19 cellular contexts compared by ENCODE assay signal in the genomic region with DNA sequence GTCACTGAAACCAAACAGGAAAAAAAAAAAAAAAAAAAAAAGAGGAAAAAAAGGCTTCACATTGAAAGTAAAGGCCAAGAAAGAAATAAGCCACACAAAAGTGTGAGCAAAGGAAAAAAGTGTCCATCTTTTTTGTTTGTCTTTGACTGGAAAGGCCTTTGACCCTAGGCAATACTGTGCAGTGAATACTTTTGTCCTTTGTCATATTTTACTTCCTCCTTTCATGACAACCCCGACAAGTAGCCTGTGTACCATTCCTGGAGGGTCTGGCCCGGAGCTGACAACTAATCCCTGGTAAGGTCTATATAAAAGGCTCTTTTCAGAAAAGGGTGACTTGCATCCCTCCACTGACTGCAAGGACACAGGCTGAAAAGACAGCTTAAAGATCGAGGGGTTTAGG. TPM values are rescaled to one million over a fixed set of nuclear protein-coding genes. Genes with fewer than 3 reads are reported as not detected.
A peak's percentile ranks its signal among the peaks of the same experiment; 100 is the strongest.
DNase-seq lines count a peak whose midpoint lies in the region; ATAC-seq, FAIRE-seq and TF ChIP-seq lines count a peak whose summit lies in the region.
"Had no signal": no experiment of that assay in that cellular context is flagged by ENCODE, and none has a peak within 500 bp of the region (broad histone marks: within the 10 kb centered on the region; RNA-seq: fewer than 3 reads in every experiment).

No MANE protein-coding gene starts in this region.

- H3K4me1 ChIP-seq in OCI-LY3 (ENCODE audit: low read length) (no peaks in the 10 kb centered on the region), endothelial cell of umbilical vein (ENCODE audit: control insufficient read depth, extremely low read depth, insufficient read depth, low read length) (no peaks in the 10 kb centered on the region)
- H3K4me1 ChIP-seq: ascending aorta had no signal

- H3K4me3 ChIP-seq in OCI-LY3 (ENCODE audit: low read length) (no peak overlapping the region), endothelial cell of umbilical vein (replicated peaks in 1 of 3; ENCODE audit: insufficient read depth in 1 of 3, low read depth in 1 of 3, low read length in 3 of 3) (no peak overlapping the region)
- H3K4me3 ChIP-seq: ascending aorta had no signal

- peaks cover 30% of the 10 kb centered on the region for H3K4me1 Mint-ChIP-seq in neural crest cell
- H3K4me1 Mint-ChIP-seq: stimulated activated effector memory CD8-positive, alpha-beta T cell treated with anti-CD3 and anti-CD28 coated beads, Interleukin-12 subunit alpha, Interleukin-12 subunit beta, amount 100 ng/mL, for 72 hours had no signal

- DNase-seq in EH (ENCODE audit: low read depth) = peak; percentile 7
- no peak for DNase-seq in endothelial cell of umbilical vein (ENCODE audit: low read depth, low spot score)
- DNase-seq in neural crest cell (ENCODE audit: low read depth, low spot score) = peak; percentile 27
- no peak for DNase-seq in retina
- DNase-seq in NCI-H2227 (lab: John Stamatoyannopoulos, UW; ENCODE audit: unreplicated experiment) = no peak
- no peak for DNase-seq in RKO (ENCODE audit: low spot score)
- DNase-seq: activated CD8-positive, alpha-beta T cell treated with anti-CD3 and anti-CD28 coated beads, Interleukin-2, amount 10 ng/mL, durations not matched to agents 7 days and 5 days; activated effector memory CD4-positive, alpha-beta T cell treated with Interleukin-2 at 50 U/mL for 16 hours; DMS79 treated with DMSO at 0.1 percent for 48 hours; effector CD4-positive, alpha-beta T cell; foreskin fibroblast; NCI-H1417; NCI-H446; stimulated activated CD4-positive, alpha-beta T cell treated with anti-CD3 and anti-CD28 coated beads, Interleukin-4, amount 100 ng/mL, for 24 hours had no signal

- no peak for ATAC-seq in GM21723 (IDR thresholded peaks at IDR 0.05; ENCODE audit: unreplicated experiment)
- ATAC-seq: activated CD8-positive, alpha-beta T cell treated with anti-CD3 and anti-CD28 coated beads, Interleukin-2, amount 10 ng/mL, durations not matched to agents 7 days and 5 days; stimulated activated effector memory CD8-positive, alpha-beta T cell treated with anti-CD3 and anti-CD28 coated beads, Interleukin-12 subunit alpha, Interleukin-12 subunit beta, amount 100 ng/mL, for 72 hours had no signal

- no peaks in the 10 kb centered on the region for H3K36me3 ChIP-seq in OCI-LY3 (replicated peaks; ENCODE audit: low read depth, low read length)
- H3K36me3 ChIP-seq in endothelial cell of umbilical vein (ENCODE audit: control insufficient read depth in 2 of 2, extremely low read depth in 1 of 2, insufficient read depth in 2 of 2, low read length in 2 of 2) = no peaks in the 10 kb centered on the region
- H3K36me3 ChIP-seq: ascending aorta had no signal

- H3K36me3 Mint-ChIP-seq in neural crest cell (ENCODE audit: low read depth) = no peaks in the 10 kb centered on the region
- H3K36me3 Mint-ChIP-seq: stimulated activated effector memory CD8-positive, alpha-beta T cell treated with anti-CD3 and anti-CD28 coated beads, Interleukin-12 subunit alpha, Interleukin-12 subunit beta, amount 100 ng/mL, for 72 hours had no signal

- H3K9me3 ChIP-seq in OCI-LY3 (ENCODE audit: insufficient read depth, low read length) = no peaks in the 10 kb centered on the region
- H3K9me3 ChIP-seq in endothelial cell of umbilical vein (replicated peaks; ENCODE audit: control insufficient read depth, insufficient read depth, low read length) = no peaks in the 10 kb centered on the region
- H3K9me3 ChIP-seq: ascending aorta had no signal

- H3K4me2 ChIP-seq in OCI-LY3 (ENCODE audit: low read length) (no peak overlapping the region), endothelial cell of umbilical vein (ENCODE audit: insufficient read depth, low read length) (no peak overlapping the region)

- intact Hi-C loops in endothelial cell of umbilical vein (cut with micrococcal nuclease) = no loop called here

- peak overlapping the region; percentile 76 for H3K27ac Mint-ChIP-seq in neural crest cell (ENCODE audit: unreplicated experiment)
- H3K27ac Mint-ChIP-seq: activated CD8-positive, alpha-beta T cell treated with anti-CD3 and anti-CD28 coated beads, Interleukin-2, amount 10 ng/mL, durations not matched to agents 7 days and 5 days; stimulated activated effector memory CD8-positive, alpha-beta T cell treated with anti-CD3 and anti-CD28 coated beads, Interleukin-12 subunit alpha, Interleukin-12 subunit beta, amount 100 ng/mL, for 72 hours had no signal

- TF ChIP-seq POLR2A in endothelial cell of umbilical vein (IDR thresholded peaks at IDR 0.05; ENCODE audit: low read depth, low read length) = no peak

- peak overlapping the region; percentile 24 for H3K4me3 Mint-ChIP-seq in neural crest cell
- H3K4me3 Mint-ChIP-seq: activated CD8-positive, alpha-beta T cell treated with anti-CD3 and anti-CD28 coated beads, Interleukin-2, amount 10 ng/mL, durations not matched to agents 7 days and 5 days; stimulated activated effector memory CD8-positive, alpha-beta T cell treated with anti-CD3 and anti-CD28 coated beads, Interleukin-12 subunit alpha, Interleukin-12 subunit beta, amount 100 ng/mL, for 72 hours had no signal

- FAIRE-seq in endothelial cell of umbilical vein (lab: Jason Lieb, UNC) = peak; percentile 35

- dilution Hi-C loops in endothelial cell of umbilical vein (cut with MboI; ENCODE audit: extremely low pct_ligation_motif_present, low sequenced_read_pairs) = no loop called here

- BruUV-seq in endothelial cell of umbilical vein (replicated peaks; lab: Mats Ljungman, UMichigan) = no TSS peak

- no peaks in the 10 kb centered on the region for H3K9me1 ChIP-seq in endothelial cell of umbilical vein (replicated peaks; ENCODE audit: control insufficient read depth, extremely low read depth, insufficient read depth, low read length)

- H2AFZ ChIP-seq in OCI-LY3 (ENCODE audit: low read depth, low read length) (peak overlapping the region; percentile 41; the same call in 1 of the 2 replicates), endothelial cell of umbilical vein (ENCODE audit: low read depth, low read length) (no peak overlapping the region)

- CTCF ChIA-PET in endothelial cell of umbilical vein (lab: Charles Lee) = interaction anchor here (1.2 to 2.9 kb wide), 4 partner anchors 9 to 21 kb away, joined by 3 to 13 read pairs (median 4); no protein-coding TSS in a partner anchor

- H3K27me3 ChIP-seq in OCI-LY3 (ENCODE audit: low read depth, low read length) = peaks cover 28% of the 10 kb centered on the region
- H3K27me3 ChIP-seq in endothelial cell of umbilical vein (ENCODE audit: control insufficient read depth in 2 of 2, insufficient read depth in 2 of 2, low read length in 2 of 2) = peaks cover 7 to 10% of the 10 kb centered on the region in 2 experiments
- H3K27me3 ChIP-seq: ascending aorta had no signal

- H3K79me2 ChIP-seq in OCI-LY3 (ENCODE audit: low read length) (no peaks in the 10 kb centered on the region), endothelial cell of umbilical vein (ENCODE audit: control insufficient read depth, insufficient read depth, low read length) (no peaks in the 10 kb centered on the region)

- H4K20me1 ChIP-seq in OCI-LY3 (ENCODE audit: insufficient read depth, low read length) (no peaks in the 10 kb centered on the region), endothelial cell of umbilical vein (replicated peaks; ENCODE audit: control insufficient read depth, extremely low read depth, insufficient read depth, low read length) (no peaks in the 10 kb centered on the region)

- H3K9me3 Mint-ChIP-seq in neural crest cell = no peaks in the 10 kb centered on the region
- H3K9me3 Mint-ChIP-seq: stimulated activated effector memory CD8-positive, alpha-beta T cell treated with anti-CD3 and anti-CD28 coated beads, Interleukin-12 subunit alpha, Interleukin-12 subunit beta, amount 100 ng/mL, for 72 hours had no signal

- H3K27me3 Mint-ChIP-seq in neural crest cell (ENCODE audit: low read depth) = no peaks in the 10 kb centered on the region

- H3K9ac ChIP-seq in OCI-LY3 (ENCODE audit: low read length) (no peak overlapping the region), endothelial cell of umbilical vein (replicated peaks; ENCODE audit: extremely low read depth, insufficient read depth, low read length) (no peak overlapping the region)

- H3K27ac ChIP-seq in OCI-LY3 (ENCODE audit: low read length) (no peak overlapping the region), endothelial cell of umbilical vein (ENCODE audit: insufficient read depth, low read depth, low read length) (no peak overlapping the region)
- H3K27ac ChIP-seq: ascending aorta had no signal

- POLR2A ChIA-PET in endothelial cell of umbilical vein (lab: Charles Lee) = interaction anchor here (0.6 kb wide), 1 partner anchor 221 kb away, joined by 6 read pairs; no protein-coding TSS in a partner anchor

- TF ChIP-seq CTCF in OCI-LY3 (IDR thresholded peaks at IDR 0.05; ENCODE audit: low read depth, low read length) = no peak
- no peak for TF ChIP-seq CTCF in endothelial cell of umbilical vein (IDR thresholded peaks at IDR 0.05; ENCODE audit: extremely low read depth in 1 of 2, insufficient read depth in 1 of 2, low read depth in 1 of 2, low read length in 2 of 2)
- TF ChIP-seq CTCF in neural crest cell (conservative IDR thresholded peaks at IDR 0.05) = no peak

TF ChIP-seq in endothelial cell of umbilical vein, 7 proteins besides CTCF, POLR2A, EP300 and RAD21:
- no peak for TF ChIP-seq MAX (IDR thresholded peaks at IDR 0.05; ENCODE audit: insufficient read depth, insufficient read length)
TF ChIP-seq in endothelial cell of umbilical vein: peak in this region for 0.

RNA-seq across cellular contexts. Expression of gene MICU2, which starts 12.9 kb away (rescaled TPM):
- 24.0 and 25.1 TPM in 2 replicates for total RNA-seq in endothelial cell of umbilical vein
- polyA plus RNA-seq in endothelial cell of umbilical vein = 32.3 and 36.7 TPM in 2 replicates
- 35.1 and 35.4 TPM in 2 replicates for polyA plus RNA-seq in endothelial cell of umbilical vein (2011; cell fraction: cytosol; rRNA removed)
- polyA plus RNA-seq in endothelial cell of umbilical vein (2011; cell fraction: nucleus; rRNA removed) = 35.6 and 38.5 TPM in 2 replicates
- 25.1 and 33.0 TPM in 2 replicates for polyA plus RNA-seq in endothelial cell of umbilical vein (2012)
- 13.9 and 19.4 TPM in 2 replicates for polyA minus RNA-seq in endothelial cell of umbilical vein
- polyA minus RNA-seq in endothelial cell of umbilical vein (2011; cell fraction: cytosol; rRNA and poly(A)+ RNA removed) = 10.9 TPM
- 22.0 and 26.0 TPM in 2 replicates for polyA minus RNA-seq in endothelial cell of umbilical vein (2011; cell fraction: nucleus; rRNA and poly(A)+ RNA removed)
- total RNA-seq in neural crest cell = 34.1 and 34.4 TPM in 2 replicates

RNA-seq across cellular contexts. Expression of gene FGF9, which starts 54.0 kb away (rescaled TPM):
- total RNA-seq in endothelial cell of umbilical vein = not detected in 2 replicates
- polyA plus RNA-seq in endothelial cell of umbilical vein = not detected in 2 replicates
- polyA plus RNA-seq in endothelial cell of umbilical vein (2011; cell fraction: cytosol; rRNA removed) = not detected in 2 replicates
- not detected in 2 replicates for polyA plus RNA-seq in endothelial cell of umbilical vein (2011; cell fraction: nucleus; rRNA removed)
- polyA plus RNA-seq in endothelial cell of umbilical vein (2012) = not detected in 2 replicates
- 0.17 TPM in 1 of 2 replicates, not detected in the other for polyA minus RNA-seq in endothelial cell of umbilical vein
- polyA minus RNA-seq in endothelial cell of umbilical vein (2011; cell fraction: cytosol; rRNA and poly(A)+ RNA removed) = not detected
- polyA minus RNA-seq in endothelial cell of umbilical vein (2011; cell fraction: nucleus; rRNA and poly(A)+ RNA removed) = not detected in 2 replicates
- total RNA-seq in neural crest cell = 3.7 and 5.0 TPM in 2 replicates
- total RNA-seq: ascending aorta, pulmonary artery endothelial cell had no signal

Comparison
In these comparisons a context has a peak if more than half of its experiments do, and no peak if none do; other contexts are left out.
1. DNase-seq: peak in EH (single experiment) and neural crest cell (single experiment); none in endothelial cell of umbilical vein (single experiment), retina (single experiment), NCI-H2227 (single experiment) and RKO (single experiment).